Comparison of ENCODE assay signal across 23 cellular contexts in the genomic region with DNA sequence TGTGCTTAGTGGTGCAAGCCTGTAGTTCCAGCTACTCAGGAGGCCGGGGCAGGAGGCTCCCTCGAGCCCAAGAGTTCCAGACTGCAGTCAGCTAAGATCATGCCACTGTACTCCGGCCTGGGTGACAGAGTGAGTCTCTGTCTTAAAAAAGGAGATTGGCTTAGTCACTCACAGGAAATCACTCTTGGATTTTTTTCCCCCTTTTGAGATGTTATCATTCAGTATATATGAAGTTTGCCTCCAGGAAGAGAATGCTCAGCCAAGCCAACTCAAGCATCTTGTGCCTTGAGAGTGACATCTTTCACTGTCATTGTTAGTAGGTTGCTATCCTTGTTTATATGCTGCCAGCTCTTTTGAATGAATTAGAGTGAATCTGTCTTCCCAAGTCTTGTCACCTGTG. TPM values are rescaled to one million over a fixed set of nuclear protein-coding genes. Genes with fewer than 3 reads are reported as not detected.
DNase-seq lines count a peak whose midpoint lies in the region; ATAC-seq, FAIRE-seq and TF ChIP-seq lines count a peak whose summit lies in the region.
"Had no signal": no experiment of that assay in that cellular context is flagged by ENCODE, and none has a peak within 500 bp of the region (broad histone marks: within the 10 kb centered on the region; RNA-seq: fewer than 3 reads in every experiment).

No MANE protein-coding gene starts in this region.

- H3K9me3 ChIP-seq in SK-N-SH, result no peaks in the 10 kb centered on the region
- no peaks in the 10 kb centered on the region for H3K9me3 ChIP-seq in K562 (replicated peaks; ENCODE audit: control insufficient read depth, insufficient read depth, low read depth, low read length)
- H3K9me3 ChIP-seq: Caco-2, SJCRH30 had no signal

- TF ChIP-seq CTCF in HFFc6 (IDR thresholded peaks at IDR 0.05), result no peak
- TF ChIP-seq CTCF in SK-N-SH (IDR thresholded peaks at IDR 0.05), result no peak
- TF ChIP-seq CTCF in K562 (IDR thresholded peaks at IDR 0.05 in 2 of 3, conservative IDR thresholded peaks at IDR 0.05 in 1 of 3; ENCODE audit: insufficient read depth in 2 of 3, low read depth in 1 of 3, low read length in 3 of 3), result no peak

- no peak for TF ChIP-seq POLR2A in K562 (conservative IDR thresholded peaks at IDR 0.05)

- no peaks in the 10 kb centered on the region for H3K9me3 Mint-ChIP-seq in activated T-cell treated with anti-CD3 and anti-CD28 coated beads, Interleukin-2, amount 50 U/mL, for 24 hours
- H3K9me3 Mint-ChIP-seq in activated T-cell treated with anti-CD3 and anti-CD28 coated beads, Interleukin-2, amount 50 U/mL, for 72 hours, result no peaks in the 10 kb centered on the region
- H3K9me3 Mint-ChIP-seq in HFFc6, result no peaks in the 10 kb centered on the region
- H3K9me3 Mint-ChIP-seq: CD8-positive, alpha-beta T cell had no signal

- peaks cover 78% of the 10 kb centered on the region for H3K36me3 Mint-ChIP-seq in activated T-cell treated with anti-CD3 and anti-CD28 coated beads, Interleukin-2, amount 50 U/mL, for 24 hours (ENCODE audit: low read depth)
- peaks cover 3 to 7% of the 10 kb centered on the region in 2 donors for H3K36me3 Mint-ChIP-seq in activated T-cell treated with anti-CD3 and anti-CD28 coated beads, Interleukin-2, amount 50 U/mL, for 72 hours (ENCODE audit: insufficient read depth in 2 of 2)
- H3K36me3 Mint-ChIP-seq in HFFc6 (ENCODE audit: low read depth), result peaks cover 5% of the 10 kb centered on the region; the same call in 1 of the 2 replicates

- TF ChIP-seq RAD21 in SK-N-SH (IDR thresholded peaks at IDR 0.05; ENCODE audit: low read length) (no peak), K562 (CRISPR knock-in tag; conservative IDR thresholded peaks at IDR 0.05 in 1 of 2, IDR thresholded peaks at IDR 0.05 in 1 of 2) (no peak)

- BruUV-seq in K562 (replicated peaks; lab: Mats Ljungman, UMichigan), result no TSS peak

- no peak for ATAC-seq in activated T-cell treated with anti-CD3 and anti-CD28 coated beads, Interleukin-2, amount 50 U/mL, for 72 hours (replicated peaks in 1 of 2)
- no peak for ATAC-seq in K562
- ATAC-seq: CD8-positive, alpha-beta T cell; Right ventricle myocardium inferior had no signal

- H3K4me3 ChIP-seq in SK-N-SH (ENCODE audit: low read depth in 2 of 2, low read length in 1 of 2), result no peak overlapping the region
- no peak overlapping the region for H3K4me3 ChIP-seq in K562
- H3K4me3 ChIP-seq: SJCRH30 had no signal

- no peak overlapping the region for H3K4me3 Mint-ChIP-seq in activated T-cell treated with anti-CD3 and anti-CD28 coated beads, Interleukin-2, amount 50 U/mL, for 24 hours
- no peak overlapping the region for H3K4me3 Mint-ChIP-seq in activated T-cell treated with anti-CD3 and anti-CD28 coated beads, Interleukin-2, amount 50 U/mL, for 72 hours
- H3K4me3 Mint-ChIP-seq in HFFc6, result no peak overlapping the region
- H3K4me3 Mint-ChIP-seq: B cell; CD8-positive, alpha-beta T cell had no signal

- peaks cover 19% of the 10 kb centered on the region for H3F3A ChIP-seq in SK-N-SH (replicated peaks; ENCODE audit: insufficient read depth)

- CTCF ChIA-PET in SK-N-SH (lab: Yijun Ruan, JAX), result no interaction called here
- CTCF ChIA-PET in K562 (lab: Yijun Ruan, JAX; ENCODE audit: low intra/inter-chr PET ratio), result no interaction called here

- FAIRE-seq in K562 (lab: Jason Lieb, UNC), result peak; percentile 55
- FAIRE-seq: GM12892, H54, HTR-8/SVneo had no signal

- H3K79me2 ChIP-seq in SK-N-SH (ENCODE audit: insufficient read depth), result no peaks in the 10 kb centered on the region
- H3K79me2 ChIP-seq in K562 (ENCODE audit: control insufficient read depth, insufficient read depth, low read length), result no peaks in the 10 kb centered on the region

- H3K9ac ChIP-seq in SK-N-SH (no peak overlapping the region), K562 (ENCODE audit: insufficient read depth in 1 of 2, low read depth in 2 of 2, low read length in 2 of 2) (no peak overlapping the region)

- H3K27ac Mint-ChIP-seq in activated T-cell treated with anti-CD3 and anti-CD28 coated beads, Interleukin-2, amount 50 U/mL, for 24 hours, result peak overlapping the region; percentile 42
- H3K27ac Mint-ChIP-seq in activated T-cell treated with anti-CD3 and anti-CD28 coated beads, Interleukin-2, amount 50 U/mL, for 72 hours, result no peak overlapping the region
- peak overlapping the region; percentile 47 for H3K27ac Mint-ChIP-seq in HFFc6
- H3K27ac Mint-ChIP-seq: B cell; CD8-positive, alpha-beta T cell had no signal

- H3K9me2 ChIP-seq in SK-N-SH, result no peaks in the 10 kb centered on the region

- intact Hi-C loops in K562 (cut with micrococcal nuclease), result no loop called here

- H4K20me1 ChIP-seq in SK-N-SH (ENCODE audit: insufficient read depth) (no peaks in the 10 kb centered on the region), K562 (replicated peaks; ENCODE audit: control insufficient read depth, insufficient read depth, low read length) (0 out of 2 replicates have a peak, but pooled peaks cover 3% of the 10 kb centered on the region)

- H3K36me3 ChIP-seq in SK-N-SH (replicated peaks in 1 of 2; ENCODE audit: control insufficient read depth in 1 of 2, insufficient read depth in 2 of 2, low read length in 1 of 2) (peaks cover 22 to 40% of the 10 kb centered on the region in 2 experiments), K562 (ENCODE audit: control insufficient read depth, insufficient read depth, low read length) (peaks cover 44% of the 10 kb centered on the region; the same call in 2 of the 3 replicates)

- H3K27me3 ChIP-seq in SK-N-SH (ENCODE audit: insufficient read depth), result no peaks in the 10 kb centered on the region
- H3K27me3 ChIP-seq in K562 (ENCODE audit: control insufficient read depth in 2 of 2, insufficient read depth in 2 of 2, low read length in 2 of 2), result no peaks in the 10 kb centered on the region
- H3K27me3 ChIP-seq: SJCRH30 had no signal

- POLR2A ChIA-PET in SK-N-SH (lab: Yijun Ruan, JAX), result no interaction called here
- POLR2A ChIA-PET in K562 (lab: Yijun Ruan, JAX), result no interaction called here

- 56% methylated on average over 3 of the region's 3 CpGs for WGBS in SK-N-SH (ENCODE audit: low lambda C conversion rate)
- WGBS in K562 (ENCODE audit: insufficient coverage, low coverage, missing lambda C conversion rate), result 70% methylated on average over 3 of the region's 3 CpGs

- H3K4me2 ChIP-seq in SK-N-SH (no peak overlapping the region), K562 (ENCODE audit: insufficient read depth, low read length) (no peak overlapping the region)

- TF ChIP-seq EP300 in SK-N-SH (IDR thresholded peaks at IDR 0.05; ENCODE audit: borderline replicate concordance in 1 of 2, low read depth in 1 of 2, low read length in 1 of 2), result no peak
- no peak for TF ChIP-seq EP300 in K562 (IDR thresholded peaks at IDR 0.05; ENCODE audit: low read length)

- in situ Hi-C loops in K562 (cut with MboI), result no loop called here

- no peak for DNase-seq in activated T-cell treated with anti-CD3 and anti-CD28 coated beads, Interleukin-2, amount 50 U/mL, for 24 hours
- DNase-seq in activated T-cell treated with anti-CD3 and anti-CD28 coated beads, Interleukin-2, amount 50 U/mL, for 72 hours, result no peak
- DNase-seq in HFFc6 (peak; percentile 47), SK-N-SH (no peak), K562 (ENCODE audit: extremely low read depth in 1 of 4, low spot score in 3 of 4) (no peak), medulla oblongata (ENCODE audit: extremely low spot score) (no peak), glomerular visceral epithelial cell (ENCODE audit: extremely low spot score) (no peak), SKM-1 treated with dmso at 0.1 percent for 144 hours (lab: John Stamatoyannopoulos, UW; ENCODE audit: unreplicated experiment) (no peak)
- DNase-seq: Caco-2; CD8-positive, alpha-beta T cell; KBM-7; MM.1S; NCI-H2029; NCI-H446; NCI-H524 treated with DMSO at 0.1 percent for 48 hours; NCI-H774; SJCRH30 had no signal

- H3K4me1 ChIP-seq in SK-N-SH (ENCODE audit: control insufficient read depth in 1 of 2, insufficient read depth in 2 of 2, low read depth in 1 of 2, low read length in 1 of 2) (peaks cover 0 to 11% of the 10 kb centered on the region in 2 experiments; a peak in 1 of 4 replicates), K562 (replicated peaks in 1 of 2; ENCODE audit: control insufficient read depth in 2 of 2, insufficient read depth in 2 of 2, low read length in 2 of 2) (no peaks in the 10 kb centered on the region)
- H3K4me1 ChIP-seq: Caco-2, SJCRH30 had no signal

- no peaks in the 10 kb centered on the region for H3K4me1 Mint-ChIP-seq in activated T-cell treated with anti-CD3 and anti-CD28 coated beads, Interleukin-2, amount 50 U/mL, for 24 hours (ENCODE audit: low read depth)
- H3K4me1 Mint-ChIP-seq in activated T-cell treated with anti-CD3 and anti-CD28 coated beads, Interleukin-2, amount 50 U/mL, for 72 hours (ENCODE audit: low read depth), result no peaks in the 10 kb centered on the region
- peaks cover 11% of the 10 kb centered on the region for H3K4me1 Mint-ChIP-seq in HFFc6 (ENCODE audit: low read depth)
- H3K4me1 Mint-ChIP-seq: B cell had no signal

- H3K27ac ChIP-seq in SK-N-SH (ENCODE audit: low read depth in 2 of 2, low read length in 1 of 2), result peak overlapping the region in 1 of 2 experiments; percentile 25; a peak in 2 of 4 replicates
- no peak overlapping the region for H3K27ac ChIP-seq in K562 (ENCODE audit: extremely low read depth, low read depth, low read length)
- H3K27ac ChIP-seq: C4-2B, SJCRH30 had no signal

- no peaks in the 10 kb centered on the region for H3K27me3 Mint-ChIP-seq in activated T-cell treated with anti-CD3 and anti-CD28 coated beads, Interleukin-2, amount 50 U/mL, for 24 hours
- no peaks in the 10 kb centered on the region for H3K27me3 Mint-ChIP-seq in activated T-cell treated with anti-CD3 and anti-CD28 coated beads, Interleukin-2, amount 50 U/mL, for 72 hours (ENCODE audit: low read depth)
- peaks cover 2% of the 10 kb centered on the region; the same call in 1 of the 2 replicates for H3K27me3 Mint-ChIP-seq in HFFc6 (ENCODE audit: insufficient read depth)
- H3K27me3 Mint-ChIP-seq: B cell had no signal

- no peaks in the 10 kb centered on the region for H3K9me1 ChIP-seq in K562 (ENCODE audit: control insufficient read depth, insufficient read depth, low read length)

- H2AFZ ChIP-seq in SK-N-SH (ENCODE audit: low read depth), result no peak overlapping the region
- H2AFZ ChIP-seq in K562 (ENCODE audit: low read depth, low read length), result no peak overlapping the region

RNA-seq across cellular contexts. Expression of a gene that starts 28.0 kb away (rescaled TPM):
- total RNA-seq in activated T-cell treated with anti-CD3 and anti-CD28 coated beads, Interleukin-2, amount 50 U/mL, for 72 hours, result 10 to 100 TPM; 55.5 to 57.0 TPM
- total RNA-seq in HFFc6 (2021; fragmentation: NEBNext Ultra II Directional; extraction: Animal tissue kit (Norgen Biotek cat#: 25700)), result 10 to 100 TPM; 27.6 to 34.0 (median 30.6) TPM
- polyA plus RNA-seq in SK-N-SH (2012; rRNA removed) (57.5 and 64.7 TPM in 2 replicates), K562 (2011; rRNA removed) (100 and 107 TPM in 2 replicates), K562 (2014; fragmentation: Illumina TruSeq; extraction: Trizol) (65.8 and 79.4 TPM in 2 replicates), K562 (2014; fragmentation: Nextera tagmentation; extraction: Ambion mirVana) (10 to 100 TPM; 24.9 to 30.4 TPM), K562 (2014; rRNA removed) (53.0 and 53.9 TPM in 2 replicates)
- polyA plus RNA-seq in SK-N-SH (2012; cell fraction: cytosol; rRNA removed), result 72.8 and 90.7 TPM in 2 replicates
- polyA plus RNA-seq in SK-N-SH (2012; cell fraction: nucleus; rRNA removed), result 22.1 and 41.7 TPM in 2 replicates
- total RNA-seq in K562 (2011; cell fraction: chromatin; rRNA removed; ENCODE audit: low replicate concordance), result 39.0 and 69.5 TPM in 2 replicates
- 43.2 and 44.0 TPM in 2 replicates for total RNA-seq in K562 (2011; cell fraction: nucleolus; rRNA removed)
- 62.8 and 87.3 TPM in 2 replicates for total RNA-seq in K562 (2011; cell fraction: nucleoplasm; rRNA removed)
- total RNA-seq in K562 (2014; rRNA removed) (46.0 and 73.7 TPM in 2 replicates), K562 (2014; rRNA removed; fragmentation: Illumina TruSeq; extraction: Trizol) (68.4 and 77.2 TPM in 2 replicates), K562 (2015; rRNA removed; fragmentation: Illumina TruSeq; extraction: Trizol) (61.3 and 62.8 TPM in 2 replicates), K562 (2021) (52.5 and 52.7 TPM in 2 replicates)
- polyA plus RNA-seq in K562 (2011; cell fraction: cytosol; rRNA removed), result 23.7 and 44.2 TPM in 2 replicates
- polyA plus RNA-seq in K562 (2011; cell fraction: nucleus; rRNA removed), result 25.7 and 44.6 TPM in 2 replicates
- polyA plus RNA-seq in K562 (2012), result 42.3 and 52.0 TPM in 2 replicates
- polyA minus RNA-seq in K562 (2011; rRNA and poly(A)+ RNA removed), result 70.9 and 89.4 TPM in 2 replicates
- polyA minus RNA-seq in K562 (2011; cell fraction: cytosol; rRNA and poly(A)+ RNA removed), result 24.7 and 34.9 TPM in 2 replicates
- 44.0 and 55.2 TPM in 2 replicates for polyA minus RNA-seq in K562 (2011; cell fraction: nucleus; rRNA and poly(A)+ RNA removed)

RNA-seq across cellular contexts. Expression of a gene that starts 40.7 kb away (rescaled TPM):
- total RNA-seq in activated T-cell treated with anti-CD3 and anti-CD28 coated beads, Interleukin-2, amount 50 U/mL, for 72 hours, result 10 to 100 TPM; 15.3 to 17.1 TPM
- total RNA-seq in HFFc6 (2021; fragmentation: NEBNext Ultra II Directional; extraction: Animal tissue kit (Norgen Biotek cat#: 25700)), result 10 to 100 TPM; 14.5 to 20.1 (median 16.2) TPM
- polyA plus RNA-seq in SK-N-SH (2012; rRNA removed) (17.4 and 19.2 TPM in 2 replicates), K562 (2011; rRNA removed) (37.7 and 53.4 TPM in 2 replicates), K562 (2014; fragmentation: Illumina TruSeq; extraction: Trizol) (34.0 and 35.9 TPM in 2 replicates), K562 (2014; fragmentation: Nextera tagmentation; extraction: Ambion mirVana) (10 to 100 TPM; 98.1 to 99.3 TPM), K562 (2014; rRNA removed) (33.1 and 43.3 TPM in 2 replicates)
- 24.1 and 26.7 TPM in 2 replicates for polyA plus RNA-seq in SK-N-SH (2012; cell fraction: cytosol; rRNA removed)
- polyA plus RNA-seq in SK-N-SH (2012; cell fraction: nucleus; rRNA removed), result 5.9 and 6.6 TPM in 2 replicates
- total RNA-seq in K562 (2011; cell fraction: chromatin; rRNA removed; ENCODE audit: low replicate concordance), result 13.1 and 15.3 TPM in 2 replicates
- total RNA-seq in K562 (2011; cell fraction: nucleolus; rRNA removed), result 15.3 and 19.8 TPM in 2 replicates
- 22.7 and 32.4 TPM in 2 replicates for total RNA-seq in K562 (2011; cell fraction: nucleoplasm; rRNA removed)
- total RNA-seq in K562 (2014; rRNA removed) (25.9 and 32.8 TPM in 2 replicates), K562 (2014; rRNA removed; fragmentation: Illumina TruSeq; extraction: Trizol) (43.9 and 45.4 TPM in 2 replicates), K562 (2015; rRNA removed; fragmentation: Illumina TruSeq; extraction: Trizol) (37.9 and 43.9 TPM in 2 replicates), K562 (2021) (37.7 and 39.8 TPM in 2 replicates)
- polyA plus RNA-seq in K562 (2011; cell fraction: cytosol; rRNA removed), result 18.1 and 20.7 TPM in 2 replicates
- polyA plus RNA-seq in K562 (2011; cell fraction: nucleus; rRNA removed), result 9.8 and 12.5 TPM in 2 replicates
- polyA plus RNA-seq in K562 (2012), result 16.7 and 44.2 TPM in 2 replicates
- polyA minus RNA-seq in K562 (2011; rRNA and poly(A)+ RNA removed), result 13.1 and 17.1 TPM in 2 replicates
- polyA minus RNA-seq in K562 (2011; cell fraction: cytosol; rRNA and poly(A)+ RNA removed), result 8.9 and 9.4 TPM in 2 replicates
- 7.0 and 9.0 TPM in 2 replicates for polyA minus RNA-seq in K562 (2011; cell fraction: nucleus; rRNA and poly(A)+ RNA removed)

RNA-seq across cellular contexts. Expression of a gene that starts 58.9 kb away (rescaled TPM):
- total RNA-seq in activated T-cell treated with anti-CD3 and anti-CD28 coated beads, Interleukin-2, amount 50 U/mL, for 72 hours, result 10 to 100 TPM; 27.7 to 30.0 TPM
- 10 to 100 TPM; 20.3 to 27.1 (median 21.8) TPM for total RNA-seq in HFFc6 (2021; fragmentation: NEBNext Ultra II Directional; extraction: Animal tissue kit (Norgen Biotek cat#: 25700))
- polyA plus RNA-seq in SK-N-SH (2012; rRNA removed), result 42.0 and 50.5 TPM in 2 replicates
- 39.5 and 46.6 TPM in 2 replicates for polyA plus RNA-seq in SK-N-SH (2012; cell fraction: cytosol; rRNA removed)
- 37.2 and 37.3 TPM in 2 replicates for polyA plus RNA-seq in SK-N-SH (2012; cell fraction: nucleus; rRNA removed)
- total RNA-seq in K562 (2011; cell fraction: chromatin; rRNA removed; ENCODE audit: low replicate concordance), result 28.4 and 41.0 TPM in 2 replicates
- total RNA-seq in K562 (2011; cell fraction: nucleolus; rRNA removed), result 25.8 and 26.8 TPM in 2 replicates
- total RNA-seq in K562 (2011; cell fraction: nucleoplasm; rRNA removed), result 42.1 and 43.0 TPM in 2 replicates
- 29.1 and 46.8 TPM in 2 replicates for total RNA-seq in K562 (2014; rRNA removed)
- total RNA-seq in K562 (2014; rRNA removed; fragmentation: Illumina TruSeq; extraction: Trizol), result 16.6 and 17.8 TPM in 2 replicates
- total RNA-seq in K562 (2015; rRNA removed; fragmentation: Illumina TruSeq; extraction: Trizol), result 12.1 and 13.8 TPM in 2 replicates
- 20.9 and 21.5 TPM in 2 replicates for total RNA-seq in K562 (2021)
- polyA plus RNA-seq in K562 (2011; rRNA removed), result 18.2 and 20.2 TPM in 2 replicates
- 19.8 and 22.6 TPM in 2 replicates for polyA plus RNA-seq in K562 (2011; cell fraction: cytosol; rRNA removed)
- 7.2 and 14.2 TPM in 2 replicates for polyA plus RNA-seq in K562 (2011; cell fraction: nucleus; rRNA removed)
- polyA plus RNA-seq in K562 (2012), result 16.0 and 52.1 TPM in 2 replicates
- 25.0 and 29.6 TPM in 2 replicates for polyA plus RNA-seq in K562 (2014; fragmentation: Illumina TruSeq; extraction: Trizol)
- polyA plus RNA-seq in K562 (2014; fragmentation: Nextera tagmentation; extraction: Ambion mirVana), result 1 to 10 TPM; 6.3 to 9.0 TPM
- polyA plus RNA-seq in K562 (2014; rRNA removed), result 23.6 and 30.6 TPM in 2 replicates
- polyA minus RNA-seq in K562 (2011; rRNA and poly(A)+ RNA removed), result 16.7 and 23.1 TPM in 2 replicates
- 12.3 and 12.4 TPM in 2 replicates for polyA minus RNA-seq in K562 (2011; cell fraction: cytosol; rRNA and poly(A)+ RNA removed)
- 10.4 and 13.3 TPM in 2 replicates for polyA minus RNA-seq in K562 (2011; cell fraction: nucleus; rRNA and poly(A)+ RNA removed)

RNA-seq across cellular contexts. Expression of a gene that starts 59.2 kb away (rescaled TPM):
- 100 to 1,000 TPM; 122 to 131 TPM for total RNA-seq in activated T-cell treated with anti-CD3 and anti-CD28 coated beads, Interleukin-2, amount 50 U/mL, for 72 hours
- total RNA-seq in HFFc6 (2021; fragmentation: NEBNext Ultra II Directional; extraction: Animal tissue kit (Norgen Biotek cat#: 25700)), result 100 to 1,000 TPM; 164 to 197 (median 180) TPM
- polyA plus RNA-seq in SK-N-SH (2012; rRNA removed) (221 and 345 TPM in 2 replicates), K562 (2011; rRNA removed) (586 and 708 TPM in 2 replicates), K562 (2014; fragmentation: Illumina TruSeq; extraction: Trizol) (353 and 373 TPM in 2 replicates), K562 (2014; fragmentation: Nextera tagmentation; extraction: Ambion mirVana) (100 to 1,000 TPM; 244 to 314 TPM), K562 (2014; rRNA removed) (404 and 419 TPM in 2 replicates)
- 338 and 380 TPM in 2 replicates for polyA plus RNA-seq in SK-N-SH (2012; cell fraction: cytosol; rRNA removed)
- 175 and 324 TPM in 2 replicates for polyA plus RNA-seq in SK-N-SH (2012; cell fraction: nucleus; rRNA removed)
- total RNA-seq in K562 (2011; cell fraction: chromatin; rRNA removed; ENCODE audit: low replicate concordance), result 141 and 298 TPM in 2 replicates
- total RNA-seq in K562 (2011; cell fraction: nucleolus; rRNA removed), result 83.9 and 89.7 TPM in 2 replicates
- total RNA-seq in K562 (2011; cell fraction: nucleoplasm; rRNA removed), result 151 and 179 TPM in 2 replicates
- total RNA-seq in K562 (2014; rRNA removed) (387 and 445 TPM in 2 replicates), K562 (2014; rRNA removed; fragmentation: Illumina TruSeq; extraction: Trizol) (541 and 575 TPM in 2 replicates), K562 (2015; rRNA removed; fragmentation: Illumina TruSeq; extraction: Trizol) (437 and 481 TPM in 2 replicates), K562 (2021) (302 and 312 TPM in 2 replicates)
- 195 and 223 TPM in 2 replicates for polyA plus RNA-seq in K562 (2011; cell fraction: cytosol; rRNA removed)
- polyA plus RNA-seq in K562 (2011; cell fraction: nucleus; rRNA removed), result 185 and 288 TPM in 2 replicates
- polyA plus RNA-seq in K562 (2012), result 213 and 332 TPM in 2 replicates
- polyA minus RNA-seq in K562 (2011; rRNA and poly(A)+ RNA removed), result 690 and 857 TPM in 2 replicates
- polyA minus RNA-seq in K562 (2011; cell fraction: cytosol; rRNA and poly(A)+ RNA removed), result 138 and 195 TPM in 2 replicates
- 70.1 and 141 TPM in 2 replicates for polyA minus RNA-seq in K562 (2011; cell fraction: nucleus; rRNA and poly(A)+ RNA removed)
